In genomic region chr2:181252248-181253148, GRCh38 we compare ENCODE assay signal across 15 cellular contexts.
A peak's percentile ranks its signal among the peaks of the same experiment; 100 is the strongest.
DNase-seq lines count a peak whose midpoint lies in the region; ATAC-seq and FAIRE-seq lines count a peak whose summit lies in the region.
"Had no signal": no experiment of that assay in that cellular context is flagged by ENCODE, and none has a peak within 500 bp of the region (broad histone marks: within the 10 kb centered on the region; RNA-seq: fewer than 3 reads in every experiment).

No MANE protein-coding gene starts in this region.

- no peak overlapping the region for H3K27ac ChIP-seq in small intestine (ENCODE audit: low read depth in 1 of 2, low read length in 1 of 2)
- H3K27ac ChIP-seq: gastroesophageal sphincter, pancreas had no signal

- ATAC-seq in activated naive CD4-positive, alpha-beta T cell treated with anti-CD3 and anti-CD28 coated beads, Interleukin-2, amount 50 U/mL, for 72 hours = peak; percentile 61 to 78
- ATAC-seq in HG03196 (IDR thresholded peaks at IDR 0.05; ENCODE audit: unreplicated experiment) (peak; percentile 56), GM18517 (IDR thresholded peaks at IDR 0.05; ENCODE audit: unreplicated experiment) (no peak)
- ATAC-seq: gastroesophageal sphincter had no signal

- H3K9me3 ChIP-seq in small intestine (ENCODE audit: control insufficient read depth, low read depth) = no peaks in the 10 kb centered on the region
- H3K9me3 ChIP-seq: gastroesophageal sphincter, pancreas had no signal

- peak overlapping the region in 1 of 2 donors; percentile 47 for H3K27ac Mint-ChIP-seq in activated naive CD4-positive, alpha-beta T cell treated with anti-CD3 and anti-CD28 coated beads, Interleukin-2, amount 50 U/mL, for 72 hours
- H3K27ac Mint-ChIP-seq: IgD-negative memory B cell had no signal

- WGBS in small intestine, 3 donors = 66 to 81% (median 71%) methylated on average over 5 of the region's 5 CpGs

- no peaks in the 10 kb centered on the region for H3K9me3 Mint-ChIP-seq in activated naive CD4-positive, alpha-beta T cell treated with anti-CD3 and anti-CD28 coated beads, Interleukin-2, amount 50 U/mL, for 72 hours

- H3K4me1 ChIP-seq in small intestine (ENCODE audit: control insufficient read depth in 2 of 2, insufficient read depth in 1 of 2, low read depth in 1 of 2, low read length in 1 of 2) = no peaks in the 10 kb centered on the region
- H3K4me1 ChIP-seq: gastroesophageal sphincter, pancreas had no signal

- H3K27me3 ChIP-seq in small intestine (ENCODE audit: control insufficient read depth in 2 of 2, insufficient read depth in 2 of 2, low read length in 2 of 2) = no peaks in the 10 kb centered on the region
- H3K27me3 ChIP-seq: gastroesophageal sphincter, pancreas had no signal

- H3K36me3 Mint-ChIP-seq in activated naive CD4-positive, alpha-beta T cell treated with anti-CD3 and anti-CD28 coated beads, Interleukin-2, amount 50 U/mL, for 72 hours = peaks cover 0 to 13% of the 10 kb centered on the region in 2 donors
- H3K36me3 Mint-ChIP-seq: IgD-negative memory B cell had no signal

- no peak overlapping the region for H3K4me3 ChIP-seq in small intestine (ENCODE audit: low read depth in 1 of 2, low read length in 2 of 2)
- H3K4me3 ChIP-seq: gastroesophageal sphincter, pancreas had no signal

- no peak for DNase-seq in activated naive CD4-positive, alpha-beta T cell treated with anti-CD3 and anti-CD28 coated beads, Interleukin-2, amount 50 U/mL, for 72 hours (ENCODE audit: low spot score in 2 of 2)
- no peak for DNase-seq in activated naive CD4-positive, alpha-beta T cell (lab: John Stamatoyannopoulos, UW)
- DNase-seq in SKM-1 treated with dmso at 0.1 percent for 144 hours (lab: John Stamatoyannopoulos, UW; ENCODE audit: unreplicated experiment) (peak; percentile 75), foreskin melanocyte (no peak), mucosa of gallbladder (ENCODE audit: low spot score) (no peak), small intestine (no peak)
- DNase-seq: activated CD4-positive, alpha-beta T cell treated with anti-CD3 and anti-CD28 coated beads, Interleukin-2, amount 50 U/mL, for 48 hours; NCI-H2171 treated with DMSO at 0.1 percent for 48 hours; pancreas; SHP77 treated with DMSO at 0.1 percent for 48 hours; stimulated activated CD4-positive, alpha-beta T cell treated with anti-CD3 and anti-CD28 coated beads, Interleukin-2, amount 100 ng/mL, for 24 hours had no signal

- no peaks in the 10 kb centered on the region for H3K36me3 ChIP-seq in small intestine (ENCODE audit: control insufficient read depth in 2 of 2, insufficient read depth in 2 of 2, low read length in 2 of 2)
- H3K36me3 ChIP-seq: gastroesophageal sphincter, pancreas had no signal

- no peak for FAIRE-seq in small intestine (lab: Jason Lieb, UNC)
- FAIRE-seq: pancreas had no signal
